In the genomic region with DNA sequence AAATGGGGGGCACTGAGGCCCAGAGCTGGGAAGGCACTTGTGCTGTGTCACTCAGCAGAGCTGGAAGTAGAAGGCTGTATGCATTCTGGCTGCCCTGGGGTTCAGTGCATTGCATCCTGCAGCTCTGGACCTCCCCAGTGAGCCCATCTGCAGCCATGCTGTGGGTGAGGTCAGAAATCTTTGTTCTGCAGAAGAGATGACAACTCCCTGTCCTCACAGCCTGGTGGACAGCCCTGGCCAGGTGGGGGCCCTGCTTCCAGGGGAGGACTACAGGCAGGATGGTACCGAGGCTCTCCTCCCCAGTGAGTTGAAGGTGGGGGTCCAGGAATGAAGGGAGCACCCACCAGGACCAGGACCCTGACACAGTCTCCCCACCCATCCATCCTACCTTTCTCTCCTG, we compare ENCODE assay signal across 34 cellular contexts.
"Had no signal": no experiment of that assay in that cellular context is flagged by ENCODE, and none has a peak within 500 bp of the region (broad histone marks: within the 10 kb centered on the region; RNA-seq: fewer than 3 reads in every experiment).

No MANE protein-coding gene starts in this region.

- ATAC-seq: activated CD8-positive, alpha-beta T cell treated with anti-CD3 and anti-CD28 coated beads for 36 hours; activated naive CD4-positive, alpha-beta T cell treated with anti-CD3 and anti-CD28 coated beads, Interleukin-2, amount 50 U/mL, for 72 hours; activated T-cell treated with anti-CD3 and anti-CD28 coated beads, Interleukin-2, amount 50 U/mL, for 4 hours; activated T-cell treated with anti-CD3 and anti-CD28 coated beads, Interleukin-2, amount 50 U/mL, for 72 hours; activated T-helper 17 cell treated with anti-CD3 and anti-CD28 coated beads, Interleukin-2, amount 50 U/mL, for 72 hours had no signal

- H3K4me1 Mint-ChIP-seq: activated B cell treated with CpG ODN at 0.5 μM for 24 hours; activated CD4-positive, alpha-beta T cell treated with anti-CD3 and anti-CD28 coated beads, Interleukin-2, amount 10 ng/mL, durations not matched to agents 24 days and 14 days; activated naive CD8-positive, alpha-beta T cell treated with anti-CD3 and anti-CD28 coated beads for 36 hours; activated T-helper 17 cell treated with anti-CD3 and anti-CD28 coated beads, Interleukin-2, amount 50 U/mL, for 72 hours had no signal

- H3K4me1 ChIP-seq: adrenal gland, ascending aorta, breast epithelium had no signal

- H3K36me3 Mint-ChIP-seq: activated CD4-positive, alpha-beta memory T cell treated with anti-CD3 and anti-CD28 coated beads for 36 hours; activated naive CD4-positive, alpha-beta T cell treated with anti-CD3 and anti-CD28 coated beads, Interleukin-2, amount 50 U/mL, for 72 hours; activated naive CD8-positive, alpha-beta T cell treated with anti-CD3 and anti-CD28 coated beads for 36 hours had no signal

- H3K36me3 ChIP-seq: adrenal gland, ascending aorta, brain microvascular endothelial cell, breast epithelium had no signal

- H3K9me3 ChIP-seq: adrenal gland, ascending aorta, breast epithelium had no signal

- H3K9me3 Mint-ChIP-seq: activated B cell treated with CpG ODN at 0.5 μM for 24 hours; activated CD4-positive, alpha-beta memory T cell treated with anti-CD3 and anti-CD28 coated beads for 36 hours; activated CD4-positive, alpha-beta T cell treated with anti-CD3 and anti-CD28 coated beads, Interleukin-2, amount 10 ng/mL, durations not matched to agents 24 days and 14 days; activated CD8-positive, alpha-beta T cell treated with anti-CD3 and anti-CD28 coated beads for 36 hours; activated naive CD4-positive, alpha-beta T cell treated with anti-CD3 and anti-CD28 coated beads for 36 hours; activated naive CD4-positive, alpha-beta T cell treated with anti-CD3 and anti-CD28 coated beads, Interleukin-2, amount 50 U/mL, for 72 hours; activated naive CD8-positive, alpha-beta T cell treated with anti-CD3 and anti-CD28 coated beads for 36 hours; activated T-cell treated with anti-CD3 and anti-CD28 coated beads, Interleukin-2, amount 50 U/mL, for 4 hours; activated T-cell treated with anti-CD3 and anti-CD28 coated beads, Interleukin-2, amount 50 U/mL, for 72 hours; activated T-helper 1 cell treated with anti-CD3 and anti-CD28 coated beads, Interleukin-12 subunit alpha, Interleukin-12 subunit beta, Interleukin-2, Interleukin-4 antibody, amounts not matched to agents 30 ng/mL and 10 ng/mL and 1 ng/mL, durations not matched to agents 14 hours and 24 hours and 36 hours; activated T-helper 17 cell treated with anti-CD3 and anti-CD28 coated beads, Interleukin-2, amount 50 U/mL, for 72 hours; T-helper 1 cell treated with Interleukin-12 subunit alpha and Interleukin-12 subunit beta and Interleukin-4 antibody, amounts not matched to agents 30 μg/mL and 1 μg/mL, for 36 hours; T-helper 2 cell treated with Interferon-gamma antibody and Interleukin-4, amounts not matched to agents 5 μg/mL and 100 μg/mL, for 36 hours had no signal

- H3K27ac ChIP-seq: adrenal gland, ascending aorta, brain microvascular endothelial cell, breast epithelium, VCaP had no signal

- DNase-seq: activated B cell treated with CpG ODN at 0.5 μM for 24 hours; activated CD4-positive, alpha-beta memory T cell treated with anti-CD3 and anti-CD28 coated beads for 36 hours; activated CD4-positive, alpha-beta T cell treated with anti-CD3 and anti-CD28 coated beads for 4 hours; activated CD4-positive, alpha-beta T cell treated with anti-CD3 and anti-CD28 coated beads, Interleukin-2, amount 10 ng/mL, durations not matched to agents 24 days and 14 days; activated CD4-positive, alpha-beta T cell treated with anti-CD3 and anti-CD28 coated beads, Interleukin-2, amount 50 U/mL, for 1 hour; activated CD4-positive, alpha-beta T cell treated with anti-CD3 and anti-CD28 coated beads, Interleukin-2, amount 50 U/mL, for 4 hours; activated CD4-positive, CD25-positive, alpha-beta regulatory T cell treated with anti-CD3 and anti-CD28 coated beads, Interleukin-2, amount 50 U/mL, for 72 hours; activated CD8-positive, alpha-beta memory T cell treated with anti-CD3 and anti-CD28 coated beads, Interleukin-2, amount 50 U/mL, for 4 hours; activated CD8-positive, alpha-beta T cell treated with anti-CD3 and anti-CD28 coated beads for 36 hours; activated effector memory CD4-positive, alpha-beta T cell treated with anti-CD3 and anti-CD28 coated beads, Interleukin-2, amount 50 U/mL, for 16 hours; activated gamma-delta T cell treated with Interleukin-2 at 50 U/mL for 16 hours; activated naive CD4-positive, alpha-beta T cell; activated naive CD4-positive, alpha-beta T cell treated with anti-CD3 and anti-CD28 coated beads for 36 hours; activated naive CD4-positive, alpha-beta T cell treated with anti-CD3 and anti-CD28 coated beads, Interleukin-2, amount 50 U/mL, for 16 hours; activated naive CD8-positive, alpha-beta T cell treated with anti-CD3 and anti-CD28 coated beads for 36 hours; activated T-cell treated with anti-CD3 and anti-CD28 coated beads for 4 hours; activated T-cell treated with anti-CD3 and anti-CD28 coated beads, Interleukin-2, amount 50 U/mL, for 1 hour; activated T-cell treated with anti-CD3 and anti-CD28 coated beads, Interleukin-2, amount 50 U/mL, for 4 hours; activated T-cell treated with anti-CD3 and anti-CD28 coated beads, Interleukin-2, amount 50 U/mL, for 72 hours; adrenal gland; amniotic stem cell; brain microvascular endothelial cell; central memory CD4-positive, alpha-beta T cell; T-helper 1 cell; T-helper 2 cell; T-helper 9 cell had no signal

- H3K4me3 ChIP-seq: adrenal gland, ascending aorta, breast epithelium had no signal

- H3K27ac Mint-ChIP-seq: activated B cell treated with CpG ODN at 0.5 μM for 24 hours; activated CD4-positive, alpha-beta memory T cell treated with anti-CD3 and anti-CD28 coated beads for 36 hours; activated CD4-positive, alpha-beta T cell treated with anti-CD3 and anti-CD28 coated beads, Interleukin-2, amount 10 ng/mL, durations not matched to agents 24 days and 14 days; activated CD8-positive, alpha-beta T cell treated with anti-CD3 and anti-CD28 coated beads for 36 hours; activated naive CD4-positive, alpha-beta T cell treated with anti-CD3 and anti-CD28 coated beads for 36 hours; activated naive CD4-positive, alpha-beta T cell treated with anti-CD3 and anti-CD28 coated beads, Interleukin-2, amount 50 U/mL, for 72 hours; activated naive CD8-positive, alpha-beta T cell treated with anti-CD3 and anti-CD28 coated beads for 36 hours; activated T-cell treated with anti-CD3 and anti-CD28 coated beads, Interleukin-2, amount 50 U/mL, for 72 hours; activated T-helper 1 cell treated with anti-CD3 and anti-CD28 coated beads, Interleukin-12 subunit alpha, Interleukin-12 subunit beta, Interleukin-2, Interleukin-4 antibody, amounts not matched to agents 30 ng/mL and 10 ng/mL and 1 ng/mL, durations not matched to agents 14 hours and 24 hours and 36 hours; activated T-helper 17 cell treated with anti-CD3 and anti-CD28 coated beads, Interleukin-2, amount 50 U/mL, for 72 hours; T-helper 1 cell treated with Interleukin-12 subunit alpha and Interleukin-12 subunit beta and Interleukin-4 antibody, amounts not matched to agents 30 μg/mL and 1 μg/mL, for 36 hours; T-helper 2 cell treated with Interferon-gamma antibody and Interleukin-4, amounts not matched to agents 5 μg/mL and 100 μg/mL, for 36 hours had no signal

- H3K4me3 Mint-ChIP-seq: activated B cell treated with CpG ODN at 0.5 μM for 24 hours; activated CD4-positive, alpha-beta memory T cell treated with anti-CD3 and anti-CD28 coated beads for 36 hours; activated CD4-positive, alpha-beta T cell treated with anti-CD3 and anti-CD28 coated beads, Interleukin-2, amount 10 ng/mL, durations not matched to agents 24 days and 14 days; activated CD8-positive, alpha-beta T cell treated with anti-CD3 and anti-CD28 coated beads for 36 hours; activated naive CD4-positive, alpha-beta T cell treated with anti-CD3 and anti-CD28 coated beads for 36 hours; activated naive CD8-positive, alpha-beta T cell treated with anti-CD3 and anti-CD28 coated beads for 36 hours; activated T-cell treated with anti-CD3 and anti-CD28 coated beads, Interleukin-2, amount 50 U/mL, for 4 hours; activated T-cell treated with anti-CD3 and anti-CD28 coated beads, Interleukin-2, amount 50 U/mL, for 72 hours; activated T-helper 1 cell treated with anti-CD3 and anti-CD28 coated beads, Interleukin-12 subunit alpha, Interleukin-12 subunit beta, Interleukin-2, Interleukin-4 antibody, amounts not matched to agents 30 ng/mL and 10 ng/mL and 1 ng/mL, durations not matched to agents 14 hours and 24 hours and 36 hours; activated T-helper 17 cell treated with anti-CD3 and anti-CD28 coated beads, Interleukin-2, amount 50 U/mL, for 72 hours; T-helper 1 cell treated with Interleukin-12 subunit alpha and Interleukin-12 subunit beta and Interleukin-4 antibody, amounts not matched to agents 30 μg/mL and 1 μg/mL, for 36 hours; T-helper 2 cell treated with Interferon-gamma antibody and Interleukin-4, amounts not matched to agents 5 μg/mL and 100 μg/mL, for 36 hours had no signal

- H3K27me3 ChIP-seq: ascending aorta, brain microvascular endothelial cell had no signal
